1 cellular context compared by ENCODE assay signal in the genomic region with DNA sequence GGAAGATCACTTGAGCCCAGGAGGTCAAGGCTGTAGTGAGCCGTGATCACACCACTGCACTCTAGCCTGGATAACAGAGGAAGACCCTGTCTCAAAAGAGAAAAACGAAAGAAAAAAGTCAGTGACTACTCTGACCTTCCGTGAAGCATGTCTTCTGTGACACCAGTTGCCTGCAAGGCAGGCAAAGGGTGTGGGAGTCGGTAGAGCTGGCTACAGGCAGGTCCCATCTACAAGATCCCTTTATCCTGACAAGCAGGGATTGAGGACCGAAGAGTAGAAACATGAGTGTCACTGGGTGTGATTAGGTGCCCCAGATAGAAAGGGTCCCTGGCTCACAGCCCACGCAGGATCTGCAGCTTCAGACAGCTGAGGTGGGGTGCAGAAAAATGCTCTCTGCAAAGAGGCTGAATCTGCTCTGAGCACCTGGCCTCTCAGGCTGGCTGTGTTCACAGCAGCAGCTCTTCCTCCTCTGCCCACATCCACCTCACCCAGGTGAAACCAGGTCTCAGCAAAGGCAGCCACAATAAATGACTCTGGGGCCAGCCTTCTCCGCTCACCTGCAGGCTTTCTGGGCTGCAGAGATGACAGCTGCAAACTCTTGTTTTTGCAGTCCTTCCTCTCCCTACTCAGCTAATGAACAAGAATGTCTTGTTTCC.
TF ChIP-seq lines count a peak whose summit lies in the region.

No MANE protein-coding gene starts in this region.

TF ChIP-seq in GM12878, 131 proteins besides CTCF, POLR2A, EP300 and RAD21:
- TF ChIP-seq ZNF24 (IDR thresholded peaks at IDR 0.05) (no peak), KDM1A (IDR thresholded peaks at IDR 0.05; ENCODE audit: borderline replicate concordance) (no peak), CHD4 (IDR thresholded peaks at IDR 0.05) (no peak), CBX5 (IDR thresholded peaks at IDR 0.05; ENCODE audit: low read depth) (no peak), PML (IDR thresholded peaks at IDR 0.05; ENCODE audit: low read length) (no peak), GABPA (IDR thresholded peaks at IDR 0.05; ENCODE audit: low read depth) (no peak), ZNF622 (IDR thresholded peaks at IDR 0.05) (no peak)
